16 cellular contexts compared by ENCODE assay signal in the genomic region with DNA sequence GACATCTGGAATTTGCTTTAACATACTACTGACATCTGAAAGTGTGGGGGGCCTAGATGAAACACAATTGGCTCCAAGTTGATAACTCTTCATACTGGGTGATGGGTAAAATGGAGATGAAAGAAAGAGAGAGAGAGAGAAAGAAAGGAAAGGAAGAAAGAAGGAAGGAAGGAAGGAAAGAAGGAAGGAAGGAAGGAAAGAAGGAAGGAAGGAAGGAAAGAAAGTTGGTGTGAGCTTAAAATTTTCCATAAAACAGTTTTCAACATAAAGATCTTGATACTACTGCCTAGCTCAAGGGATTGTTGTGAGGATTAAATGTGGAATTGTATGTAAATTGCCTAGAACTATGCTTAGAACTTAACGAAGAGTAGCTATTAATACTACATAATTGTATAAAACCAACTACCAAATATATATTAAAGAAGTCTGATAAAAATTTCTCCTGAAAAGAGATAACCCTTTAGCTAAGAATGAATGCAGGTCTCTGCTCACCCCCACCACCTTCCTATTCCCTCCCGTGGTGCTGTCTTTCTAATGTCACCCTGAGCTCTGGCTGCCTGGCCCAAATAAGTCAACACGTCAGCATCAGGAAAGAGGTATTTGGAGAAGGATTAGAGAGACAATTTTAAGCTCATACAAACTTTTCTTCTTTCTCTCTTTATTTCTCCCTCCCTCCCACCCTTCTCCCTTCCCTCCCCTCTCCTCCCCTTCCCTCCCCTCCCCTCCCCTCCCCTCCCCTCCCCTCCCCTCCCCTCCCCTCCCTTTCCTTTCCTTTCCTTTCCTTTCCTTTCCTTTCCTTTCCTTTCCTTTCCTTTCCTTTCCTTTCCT.
A peak's percentile ranks its signal among the peaks of the same experiment; 100 is the strongest.
DNase-seq lines count a peak whose midpoint lies in the region; ATAC-seq and TF ChIP-seq lines count a peak whose summit lies in the region.
"Had no signal": no experiment of that assay in that cellular context is flagged by ENCODE, and none has a peak within 500 bp of the region (broad histone marks: within the 10 kb centered on the region; RNA-seq: fewer than 3 reads in every experiment).

No MANE protein-coding gene starts in this region.

- H4K20me1 ChIP-seq in IMR-90 (ENCODE audit: insufficient read depth, low read length) (no peaks in the 10 kb centered on the region), smooth muscle cell (ENCODE audit: low read depth) (no peaks in the 10 kb centered on the region)

- peak overlapping the region; percentile 78 for H3K4ac ChIP-seq in IMR-90 (ENCODE audit: low read depth, low read length)

- H2BK5ac ChIP-seq in IMR-90 (ENCODE audit: low read depth, low read length, poor library complexity, severe bottlenecking): peak overlapping the region; percentile 36

- H3K4me3 ChIP-seq in IMR-90 (ENCODE audit: insufficient read depth, low read depth, low read length): no peak overlapping the region
- H3K4me3 ChIP-seq in smooth muscle cell: no peak overlapping the region
- H3K4me3 ChIP-seq in prostate gland: no peak overlapping the region
- H3K4me3 ChIP-seq: psoas muscle, thyroid gland had no signal

- 0 out of 2 replicates have a peak overlapping the region, but pooled peaks have one; percentile 52 for H4K91ac ChIP-seq in IMR-90 (ENCODE audit: insufficient read depth, low read depth, low read length)

- WGBS in IMR-90 (ENCODE audit: extremely low coverage in 2 of 2, insufficient read length in 1 of 2), 2 experiments: no CpG with 5 or more reads among the region's 3 CpGs
- WGBS in smooth muscle cell (ENCODE audit: low lambda C conversion rate): 32% methylated on average over 3 of the region's 3 CpGs
- WGBS in prostate gland: 67% methylated on average over 3 of the region's 3 CpGs

- no peaks in the 10 kb centered on the region for H3K79me1 ChIP-seq in IMR-90 (ENCODE audit: low read depth in 1 of 2, low read length in 2 of 2)

- H3K9me3 ChIP-seq in IMR-90 (ENCODE audit: control insufficient read depth, insufficient read depth, low read length) (no peaks in the 10 kb centered on the region), smooth muscle cell (replicated peaks; ENCODE audit: low read depth) (no peaks in the 10 kb centered on the region), prostate gland (no peaks in the 10 kb centered on the region)
- H3K9me3 ChIP-seq: psoas muscle, thyroid gland had no signal

- H3K4me1 ChIP-seq in IMR-90 (ENCODE audit: control insufficient read depth, insufficient read depth, low read length): peaks cover 5% of the 10 kb centered on the region
- no peaks in the 10 kb centered on the region for H3K4me1 ChIP-seq in smooth muscle cell (ENCODE audit: low read depth)
- no peaks in the 10 kb centered on the region for H3K4me1 ChIP-seq in prostate gland (replicated peaks)
- H3K4me1 ChIP-seq: psoas muscle had no signal

- in situ Hi-C loops in IMR-90 (cut with MboI; ENCODE audit: low sequenced_read_pairs): loop anchor here (10.0 kb wide), 2 partner anchors 490 to 1020 kb away; partner anchors contain the start of genes LEPR and LEPROT

- peaks cover 36% of the 10 kb centered on the region for H3K4me1 Mint-ChIP-seq in activated T-cell treated with anti-CD3 and anti-CD28 coated beads, Interleukin-2, amount 50 U/mL, for 72 hours (ENCODE audit: low read depth)
- peaks cover 31% of the 10 kb centered on the region for H3K4me1 Mint-ChIP-seq in activated naive CD8-positive, alpha-beta T cell treated with anti-CD3 and anti-CD28 coated beads, Interleukin-2, amount 10 ng/mL, durations not matched to agents 7 days and 5 days
- H3K4me1 Mint-ChIP-seq in WTC11: peaks cover 16% of the 10 kb centered on the region

- no peaks in the 10 kb centered on the region for H3K9me3 Mint-ChIP-seq in activated T-cell treated with anti-CD3 and anti-CD28 coated beads, Interleukin-2, amount 50 U/mL, for 72 hours
- no peaks in the 10 kb centered on the region for H3K9me3 Mint-ChIP-seq in activated naive CD8-positive, alpha-beta T cell treated with anti-CD3 and anti-CD28 coated beads, Interleukin-2, amount 10 ng/mL, durations not matched to agents 7 days and 5 days
- no peaks in the 10 kb centered on the region for H3K9me3 Mint-ChIP-seq in WTC11

- H3K79me2 ChIP-seq in smooth muscle cell (ENCODE audit: low read depth): no peaks in the 10 kb centered on the region

- intact Hi-C loops in IMR-90 (cut with micrococcal nuclease): loop anchor here (5.0 to 10.0 kb wide), 2 partner anchors 620 to 1012 kb away; no protein-coding TSS in a partner anchor
- intact Hi-C loops in prostate gland (cut with DNase I): loop anchor here (5.0 kb wide), 1 partner anchor 482 kb away; no protein-coding TSS in a partner anchor

- no TSS peak for BruUV-seq in IMR-90 (replicated peaks; lab: Mats Ljungman, UMichigan)

- no peak for ATAC-seq in activated T-cell treated with anti-CD3 and anti-CD28 coated beads, Interleukin-2, amount 50 U/mL, for 72 hours (replicated peaks in 1 of 2)
- ATAC-seq in IMR-90 (ENCODE audit: low read depth) (no peak), GM21360 (IDR thresholded peaks at IDR 0.05; ENCODE audit: unreplicated experiment) (no peak), WTC11 (no peak)
- ATAC-seq in activated naive CD8-positive, alpha-beta T cell treated with anti-CD3 and anti-CD28 coated beads, Interleukin-2, amount 10 ng/mL, durations not matched to agents 7 days and 5 days (ENCODE audit: low read depth): no peak
- ATAC-seq: PC-3 had no signal

- H3K4me3 Mint-ChIP-seq in activated T-cell treated with anti-CD3 and anti-CD28 coated beads, Interleukin-2, amount 50 U/mL, for 72 hours: peak overlapping the region; percentile 78 to 87
- peak overlapping the region; percentile 87 for H3K4me3 Mint-ChIP-seq in activated naive CD8-positive, alpha-beta T cell treated with anti-CD3 and anti-CD28 coated beads, Interleukin-2, amount 10 ng/mL, durations not matched to agents 7 days and 5 days
- no peak overlapping the region for H3K4me3 Mint-ChIP-seq in WTC11

- H3K27ac ChIP-seq in IMR-90 (ENCODE audit: insufficient read depth, low read length) (no peak overlapping the region), smooth muscle cell (ENCODE audit: low read depth) (no peak overlapping the region), prostate gland (no peak overlapping the region)
- H3K27ac ChIP-seq: epithelial cell of prostate, psoas muscle had no signal

- POLR2A ChIA-PET in IMR-90 (lab: Charles Lee; ENCODE audit: unreplicated experiment): interaction anchor here (0.7 to 1.3 kb wide), 2 partner anchors 113 to 142 kb away, joined by 3 read pairs; no protein-coding TSS in a partner anchor
- POLR2A ChIA-PET in activated naive CD8-positive, alpha-beta T cell treated with anti-CD3 and anti-CD28 coated beads, Interleukin-2, amount 10 ng/mL, durations not matched to agents 7 days and 5 days (lab: Charles Lee): interaction anchor here (0.7 to 3.2 kb wide), 15 partner anchors 8 to 197 kb away, joined by 3 to 21 read pairs (median 4); no protein-coding TSS in a partner anchor
- POLR2A ChIA-PET in WTC11 (lab: Charles Lee): no interaction called here

- peak overlapping the region; percentile 89 for H2BK120ac ChIP-seq in IMR-90 (ENCODE audit: low read depth, low read length)

- H4K8ac ChIP-seq in IMR-90 (ENCODE audit: low read depth in 2 of 2, low read length in 2 of 2): peak overlapping the region in 1 of 2 experiments; percentile 74; a peak in 3 of 4 replicates

- H3K27ac Mint-ChIP-seq in activated T-cell treated with anti-CD3 and anti-CD28 coated beads, Interleukin-2, amount 50 U/mL, for 72 hours: peak overlapping the region; percentile 77
- H3K27ac Mint-ChIP-seq in activated naive CD8-positive, alpha-beta T cell treated with anti-CD3 and anti-CD28 coated beads, Interleukin-2, amount 10 ng/mL, durations not matched to agents 7 days and 5 days: peak overlapping the region; percentile 96
- H3K27ac Mint-ChIP-seq in WTC11: no peak overlapping the region; the same call in 1 of the 2 replicates

- H3K27me3 Mint-ChIP-seq in activated T-cell treated with anti-CD3 and anti-CD28 coated beads, Interleukin-2, amount 50 U/mL, for 72 hours (ENCODE audit: low read depth): peaks cover 14% of the 10 kb centered on the region
- H3K27me3 Mint-ChIP-seq in activated naive CD8-positive, alpha-beta T cell treated with anti-CD3 and anti-CD28 coated beads, Interleukin-2, amount 10 ng/mL, durations not matched to agents 7 days and 5 days: peaks cover 10% of the 10 kb centered on the region
- H3K27me3 Mint-ChIP-seq in WTC11 (ENCODE audit: low read depth): no peaks in the 10 kb centered on the region

- H3K23ac ChIP-seq in IMR-90 (ENCODE audit: low read depth, low read length): no peak overlapping the region

- no peak overlapping the region; the same call in 1 of the 2 replicates for H2BK20ac ChIP-seq in IMR-90 (ENCODE audit: low read depth, low read length)

- H3K18ac ChIP-seq in IMR-90 (ENCODE audit: low read depth, low read length): no peak overlapping the region; the same call in 1 of the 2 replicates

- dilution Hi-C loops in IMR-90 (cut with HindIII; ENCODE audit: low sequenced_read_pairs, unreplicated experiment): loop anchor here (10.0 kb wide), 1 partner anchor 190 kb away; no protein-coding TSS in a partner anchor

- H3K4me2 ChIP-seq in IMR-90 (ENCODE audit: low read depth, low read length) (no peak overlapping the region), smooth muscle cell (no peak overlapping the region)

- peaks cover 7% of the 10 kb centered on the region for H3K9me1 ChIP-seq in IMR-90 (ENCODE audit: insufficient read depth, low read length)

- TF ChIP-seq RAD21 in IMR-90 (IDR thresholded peaks at IDR 0.05; ENCODE audit: low read length): no peak

- TF ChIP-seq CTCF in IMR-90 (conservative IDR thresholded peaks at IDR 0.05; ENCODE audit: low read depth, low read length): no peak
- TF ChIP-seq CTCF in smooth muscle cell (IDR thresholded peaks at IDR 0.05; ENCODE audit: borderline replicate concordance, insufficient read depth, poor library complexity, severe bottlenecking): no peak
- no peak for TF ChIP-seq CTCF in prostate gland (IDR thresholded peaks at IDR 0.05)
- no peak for TF ChIP-seq CTCF in WTC11 (IDR thresholded peaks at IDR 0.05)

- no peak for DNase-seq in activated T-cell treated with anti-CD3 and anti-CD28 coated beads, Interleukin-2, amount 50 U/mL, for 72 hours
- no peak for DNase-seq in activated T-cell treated with anti-CD3 and anti-CD28 coated beads, Interleukin-2, amount 50 U/mL, for 48 hours
- no peak for DNase-seq in IMR-90
- no peak for DNase-seq in activated naive CD8-positive, alpha-beta T cell treated with anti-CD3 and anti-CD28 coated beads, Interleukin-2, amount 10 ng/mL, durations not matched to agents 7 days and 5 days
- no peak for DNase-seq in smooth muscle cell (lab: John Stamatoyannopoulos, UW; ENCODE audit: unreplicated experiment)
- no peak for DNase-seq in prostate gland (ENCODE audit: low spot score)
- DNase-seq in WTC11 (ENCODE audit: low spot score): no peak
- DNase-seq: cerebellar nuclear complex, DMS53, kidney, NCI-H1092 treated with DMSO at 0.1 percent for 48 hours, PC-3, thyroid gland had no signal

- H3K27me3 ChIP-seq in IMR-90 (ENCODE audit: control insufficient read depth, insufficient read depth, low read length): no peaks in the 10 kb centered on the region
- no peaks in the 10 kb centered on the region for H3K27me3 ChIP-seq in smooth muscle cell (ENCODE audit: low read depth)
- no peaks in the 10 kb centered on the region for H3K27me3 ChIP-seq in prostate gland (replicated peaks; ENCODE audit: insufficient read depth)
- H3K27me3 ChIP-seq: thyroid gland had no signal

- H4K5ac ChIP-seq in IMR-90 (ENCODE audit: low read depth, low read length): peak overlapping the region; percentile 45; the same call in 1 of the 2 replicates

- H3K56ac ChIP-seq in IMR-90 (ENCODE audit: extremely low read depth, insufficient read depth, low read length): no peak overlapping the region

- no peaks in the 10 kb centered on the region for H3K36me3 Mint-ChIP-seq in activated T-cell treated with anti-CD3 and anti-CD28 coated beads, Interleukin-2, amount 50 U/mL, for 72 hours (ENCODE audit: insufficient read depth in 2 of 2)
- peaks cover 3% of the 10 kb centered on the region for H3K36me3 Mint-ChIP-seq in activated naive CD8-positive, alpha-beta T cell treated with anti-CD3 and anti-CD28 coated beads, Interleukin-2, amount 10 ng/mL, durations not matched to agents 7 days and 5 days
- no peaks in the 10 kb centered on the region for H3K36me3 Mint-ChIP-seq in WTC11

- no peaks in the 10 kb centered on the region for H3F3A ChIP-seq in smooth muscle cell (ENCODE audit: low read depth)

- 0 out of 2 replicates have a peak overlapping the region, but pooled peaks have one; percentile 21 for H3K14ac ChIP-seq in IMR-90 (replicated peaks; ENCODE audit: low read depth, low read length)

- no peak overlapping the region for H2AFZ ChIP-seq in IMR-90 (replicated peaks; ENCODE audit: low read length, poor library complexity)
- peak overlapping the region; percentile 14 for H2AFZ ChIP-seq in smooth muscle cell (ENCODE audit: low read depth)

- H3K36me3 ChIP-seq in IMR-90 (ENCODE audit: control insufficient read depth, insufficient read depth, low read length) (no peaks in the 10 kb centered on the region), smooth muscle cell (ENCODE audit: low read depth) (no peaks in the 10 kb centered on the region), prostate gland (no peaks in the 10 kb centered on the region)
- H3K36me3 ChIP-seq: thyroid gland had no signal

- no peak overlapping the region for H2AK9ac ChIP-seq in IMR-90 (replicated peaks; ENCODE audit: low read depth, low read length, poor library complexity)

- H3K9ac ChIP-seq in IMR-90 (ENCODE audit: low read depth, low read length): no peak overlapping the region
- H3K9ac ChIP-seq in smooth muscle cell (ENCODE audit: low read depth): no peak overlapping the region

- CTCF ChIA-PET in IMR-90 (lab: Yijun Ruan, JAX): interaction anchor here (0.7 to 4.1 kb wide), 5 partner anchors 8 to 202 kb away, joined by 3 to 42 read pairs (median 4); no protein-coding TSS in a partner anchor
- CTCF ChIA-PET in WTC11 (lab: Charles Lee): interaction anchor here (0.9 to 3.8 kb wide), 11 partner anchors 9 to 291 kb away, joined by 3 to 52 read pairs (median 15); no protein-coding TSS in a partner anchor

- H2BK15ac ChIP-seq in IMR-90 (ENCODE audit: low read depth, low read length): peak overlapping the region; percentile 87; the same call in 1 of the 3 replicates

- H2AK5ac ChIP-seq in IMR-90 (ENCODE audit: low read depth, low read length): peak overlapping the region; percentile 89; the same call in 1 of the 2 replicates

- no peak for TF ChIP-seq POLR2A in IMR-90 (IDR thresholded peaks at IDR 0.05; ENCODE audit: low read depth, low read length)
- TF ChIP-seq POLR2A in prostate gland (IDR thresholded peaks at IDR 0.05): no peak
